ENCODE assay signal across 27 cellular contexts in the genomic region with DNA sequence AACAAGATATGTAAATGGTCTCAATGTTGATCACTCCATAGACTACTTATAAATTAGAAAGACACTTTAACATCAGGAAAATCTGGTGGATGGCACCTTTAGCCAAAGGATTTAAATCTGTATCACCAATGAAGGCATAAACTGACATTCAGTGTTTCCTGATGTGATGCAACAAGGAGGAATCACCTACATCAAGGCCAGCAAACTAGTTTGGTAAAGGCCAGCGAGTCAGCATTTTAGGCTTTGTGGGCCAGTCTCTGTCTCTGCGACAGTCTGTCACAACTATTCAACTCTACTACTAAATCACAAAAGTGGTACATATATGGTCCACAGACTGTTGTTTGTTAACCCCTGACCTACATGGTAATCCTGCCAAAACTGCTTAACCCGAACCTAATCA. TPM values are rescaled to one million over a fixed set of nuclear protein-coding genes. Genes with fewer than 3 reads are reported as not detected.
DNase-seq lines count a peak whose midpoint lies in the region; TF ChIP-seq lines count a peak whose summit lies in the region.
"Had no signal": no experiment of that assay in that cellular context is flagged by ENCODE, and none has a peak within 500 bp of the region (broad histone marks: within the 10 kb centered on the region; RNA-seq: fewer than 3 reads in every experiment).

No MANE protein-coding gene starts in this region.

- H3K27me3 ChIP-seq in GM23248 (replicated peaks; ENCODE audit: insufficient read depth), result no peaks in the 10 kb centered on the region
- no peaks in the 10 kb centered on the region for H3K27me3 ChIP-seq in liver (ENCODE audit: control insufficient read depth in 4 of 4, insufficient read depth in 4 of 4, low read length in 3 of 4)
- H3K27me3 ChIP-seq: ascending aorta, heart left ventricle, sigmoid colon had no signal

- no peaks in the 10 kb centered on the region for H4K20me1 ChIP-seq in GM23248 (ENCODE audit: insufficient read depth)

- DNase-seq in GM23248 (peak; percentile 30), NCI-H460 (ENCODE audit: extremely low read depth, low read depth) (peak; percentile 9), epithelial cell of prostate (ENCODE audit: low read depth, low spot score) (peak; percentile 5), GF-D8 (lab: John Stamatoyannopoulos, UW) (no peak), EL (no peak), NCI-H146 (lab: John Stamatoyannopoulos, UW) (no peak)
- no peak for DNase-seq in activated T-helper 1 cell treated with anti-CD3 and anti-CD28 coated beads, Interleukin-12 subunit alpha, Interleukin-12 subunit beta, Interleukin-2, Interleukin-4 antibody, amounts not matched to agents 30 ng/mL and 10 ng/mL and 1 ng/mL, durations not matched to agents 14 hours and 24 hours and 36 hours (ENCODE audit: low spot score)
- DNase-seq: activated CD4-positive, alpha-beta T cell treated with anti-CD3 and anti-CD28 coated beads for 36 hours; activated effector memory CD4-positive, alpha-beta T cell treated with anti-CD3 and anti-CD28 coated beads, Interleukin-2, amount 50 U/mL, for 16 hours; activated naive CD8-positive, alpha-beta T cell treated with anti-CD3 and anti-CD28 coated beads for 36 hours; central memory CD4-positive, alpha-beta T cell; foreskin fibroblast; heart left ventricle; kidney glomerular epithelial cell; NCI-H1417; NCI-H2081 treated with DMSO at 0.1 percent for 48 hours; NCI-H446; NCI-H82; sigmoid colon; stimulated activated CD4-positive, alpha-beta T cell treated with anti-CD3 and anti-CD28 coated beads, Interleukin-4, amount 100 ng/mL, for 4 hours; substantia nigra had no signal

- in situ Hi-C loops in GM23248 (cut with MboI), result no loop called here

- H3K4me3 Mint-ChIP-seq in activated T-helper 1 cell treated with anti-CD3 and anti-CD28 coated beads, Interleukin-12 subunit alpha, Interleukin-12 subunit beta, Interleukin-2, Interleukin-4 antibody, amounts not matched to agents 30 ng/mL and 10 ng/mL and 1 ng/mL, durations not matched to agents 14 hours and 24 hours and 36 hours, result no peak overlapping the region
- H3K4me3 Mint-ChIP-seq: activated CD4-positive, alpha-beta T cell treated with anti-CD3 and anti-CD28 coated beads for 36 hours; activated naive CD8-positive, alpha-beta T cell treated with anti-CD3 and anti-CD28 coated beads for 36 hours; dendritic cell treated with granulocyte-macrophage colony-stimulating factor and Interleukin-4, amounts not matched to agents 40 ng/mL and 50 ng/mL, for 4 days; neural crest cell; stimulated activated memory B cell treated with anti-CD40 and anti-IgM and Interleukin-4, amounts not matched to agents 10 μg/mL and 1 μg/mL and 100 μg/mL, for 72 hours; type B pancreatic cell had no signal

- TF ChIP-seq CTCF in liver (IDR thresholded peaks at IDR 0.05; ENCODE audit: low read depth, low read length, missing input control), result no peak

- WGBS in GM23248 (ENCODE audit: low coverage in 1 of 2, low lambda C conversion rate in 2 of 2, missing lambda C conversion rate in 2 of 2), 2 experiments, result 93 to 94% methylated on average over 3 of the region's 3 CpGs
- 59% methylated on average over 3 of the region's 3 CpGs for WGBS in liver

- H3K9me3 ChIP-seq in GM23248 (ENCODE audit: low read depth) (no peaks in the 10 kb centered on the region), liver (ENCODE audit: control insufficient read depth in 4 of 4, low read length in 3 of 4) (no peaks in the 10 kb centered on the region)
- H3K9me3 ChIP-seq: ascending aorta, heart left ventricle, sigmoid colon had no signal

- H3F3A ChIP-seq in GM23248 (ENCODE audit: insufficient read depth), result no peaks in the 10 kb centered on the region

- H3K27ac ChIP-seq in GM23248, result no peak overlapping the region
- no peak overlapping the region for H3K27ac ChIP-seq in epithelial cell of prostate
- no peak overlapping the region for H3K27ac ChIP-seq in liver (ENCODE audit: low read depth in 1 of 2, low read length in 2 of 2)
- H3K27ac ChIP-seq: ascending aorta, heart left ventricle, sigmoid colon had no signal

- H3K9me2 ChIP-seq in GM23248 (ENCODE audit: insufficient read depth), result no peaks in the 10 kb centered on the region

- H3K9me3 Mint-ChIP-seq in activated T-helper 1 cell treated with anti-CD3 and anti-CD28 coated beads, Interleukin-12 subunit alpha, Interleukin-12 subunit beta, Interleukin-2, Interleukin-4 antibody, amounts not matched to agents 30 ng/mL and 10 ng/mL and 1 ng/mL, durations not matched to agents 14 hours and 24 hours and 36 hours, result no peaks in the 10 kb centered on the region
- H3K9me3 Mint-ChIP-seq: activated naive CD8-positive, alpha-beta T cell treated with anti-CD3 and anti-CD28 coated beads for 36 hours; dendritic cell treated with granulocyte-macrophage colony-stimulating factor and Interleukin-4, amounts not matched to agents 40 ng/mL and 50 ng/mL, for 4 days; neural crest cell; stimulated activated memory B cell treated with anti-CD40 and anti-IgM and Interleukin-4, amounts not matched to agents 10 μg/mL and 1 μg/mL and 100 μg/mL, for 72 hours; type B pancreatic cell had no signal

- H3K36me3 ChIP-seq in GM23248 (ENCODE audit: low read depth) (no peaks in the 10 kb centered on the region), liver (ENCODE audit: control insufficient read depth in 4 of 4, insufficient read depth in 3 of 4, low read depth in 1 of 4, low read length in 3 of 4) (no peaks in the 10 kb centered on the region)

- no peak overlapping the region for H3K27ac Mint-ChIP-seq in activated T-helper 1 cell treated with anti-CD3 and anti-CD28 coated beads, Interleukin-12 subunit alpha, Interleukin-12 subunit beta, Interleukin-2, Interleukin-4 antibody, amounts not matched to agents 30 ng/mL and 10 ng/mL and 1 ng/mL, durations not matched to agents 14 hours and 24 hours and 36 hours
- H3K27ac Mint-ChIP-seq: activated CD4-positive, alpha-beta T cell treated with anti-CD3 and anti-CD28 coated beads for 36 hours; activated naive CD8-positive, alpha-beta T cell treated with anti-CD3 and anti-CD28 coated beads for 36 hours; dendritic cell treated with granulocyte-macrophage colony-stimulating factor and Interleukin-4, amounts not matched to agents 40 ng/mL and 50 ng/mL, for 4 days; stimulated activated memory B cell treated with anti-CD40 and anti-IgM and Interleukin-4, amounts not matched to agents 10 μg/mL and 1 μg/mL and 100 μg/mL, for 72 hours; type B pancreatic cell had no signal

- no peak overlapping the region for H3K9ac ChIP-seq in GM23248
- H3K9ac ChIP-seq in liver (ENCODE audit: low read depth in 1 of 2, low read length in 2 of 2), result no peak overlapping the region

- peaks cover 3% of the 10 kb centered on the region for H3K4me1 Mint-ChIP-seq in activated T-helper 1 cell treated with anti-CD3 and anti-CD28 coated beads, Interleukin-12 subunit alpha, Interleukin-12 subunit beta, Interleukin-2, Interleukin-4 antibody, amounts not matched to agents 30 ng/mL and 10 ng/mL and 1 ng/mL, durations not matched to agents 14 hours and 24 hours and 36 hours (ENCODE audit: low read depth)
- H3K4me1 Mint-ChIP-seq: neural crest cell had no signal

- H3K79me2 ChIP-seq in GM23248 (ENCODE audit: insufficient read depth), result no peaks in the 10 kb centered on the region

- TF ChIP-seq RAD21 in liver (IDR thresholded peaks at IDR 0.05), result peak in 1 of 2 donors; percentile 24

- H2AFZ ChIP-seq in GM23248, result no peak overlapping the region

- no peak overlapping the region for H3K4me2 ChIP-seq in GM23248 (ENCODE audit: unreplicated experiment)

- H3K36me3 Mint-ChIP-seq in activated T-helper 1 cell treated with anti-CD3 and anti-CD28 coated beads, Interleukin-12 subunit alpha, Interleukin-12 subunit beta, Interleukin-2, Interleukin-4 antibody, amounts not matched to agents 30 ng/mL and 10 ng/mL and 1 ng/mL, durations not matched to agents 14 hours and 24 hours and 36 hours (ENCODE audit: low read depth), result no peaks in the 10 kb centered on the region

- H3K4me3 ChIP-seq in GM23248, result no peak overlapping the region
- H3K4me3 ChIP-seq in liver (ENCODE audit: low read depth in 1 of 3, low read length in 3 of 3), result no peak overlapping the region
- H3K4me3 ChIP-seq: ascending aorta, heart left ventricle, sigmoid colon had no signal

- no peaks in the 10 kb centered on the region for H3K27me3 Mint-ChIP-seq in activated T-helper 1 cell treated with anti-CD3 and anti-CD28 coated beads, Interleukin-12 subunit alpha, Interleukin-12 subunit beta, Interleukin-2, Interleukin-4 antibody, amounts not matched to agents 30 ng/mL and 10 ng/mL and 1 ng/mL, durations not matched to agents 14 hours and 24 hours and 36 hours (ENCODE audit: insufficient read depth)
- H3K27me3 Mint-ChIP-seq: activated CD4-positive, alpha-beta T cell treated with anti-CD3 and anti-CD28 coated beads for 36 hours; activated naive CD8-positive, alpha-beta T cell treated with anti-CD3 and anti-CD28 coated beads for 36 hours; dendritic cell treated with granulocyte-macrophage colony-stimulating factor and Interleukin-4, amounts not matched to agents 40 ng/mL and 50 ng/mL, for 4 days; stimulated activated memory B cell treated with anti-CD40 and anti-IgM and Interleukin-4, amounts not matched to agents 10 μg/mL and 1 μg/mL and 100 μg/mL, for 72 hours; type B pancreatic cell had no signal

- intact Hi-C loops in activated T-helper 1 cell treated with anti-CD3 and anti-CD28 coated beads, Interleukin-12 subunit alpha, Interleukin-12 subunit beta, Interleukin-2, Interleukin-4 antibody, amounts not matched to agents 30 ng/mL and 10 ng/mL and 1 ng/mL, durations not matched to agents 14 hours and 24 hours and 36 hours (cut with micrococcal nuclease), result no loop called here

- H3K4me1 ChIP-seq in GM23248 (ENCODE audit: insufficient read depth), result no peaks in the 10 kb centered on the region
- H3K4me1 ChIP-seq in liver (ENCODE audit: control insufficient read depth in 4 of 4, insufficient read depth in 4 of 4, low read length in 3 of 4), result peaks cover 0 to 2% (median 0%) of the 10 kb centered on the region in 4 donors
- H3K4me1 ChIP-seq: ascending aorta, heart left ventricle, sigmoid colon had no signal

RNA-seq across cellular contexts. Expression of gene C2orf76, which starts 33.3 kb away (rescaled TPM):
- 3.0 and 6.1 TPM in 2 replicates for total RNA-seq in GM23248 (2014; rRNA removed; shearing (Covaris generic))
- polyA plus RNA-seq in GM23248 (2016; fragmentation: Nextera tagmentation; extraction: Ambion mirVana), result 23.4 and 26.2 TPM in 2 replicates
- 21.8 and 24.0 TPM in 2 replicates for total RNA-seq in NCI-H460 (2014; rRNA removed; shearing (Covaris generic))
- polyA plus RNA-seq in NCI-H460 (2014; cell fraction: nucleus; rRNA removed), result 3.1 and 12.1 TPM in 2 replicates
- 1 to 10 TPM; 2.7 to 5.2 TPM for total RNA-seq in liver
- 1 to 10 TPM; 3.9 to 6.3 TPM for polyA plus RNA-seq in liver
- 10.3 and 10.7 TPM in 2 replicates for total RNA-seq in activated T-helper 1 cell treated with anti-CD3 and anti-CD28 coated beads, Interleukin-12 subunit alpha, Interleukin-12 subunit beta, Interleukin-2, Interleukin-4 antibody, amounts not matched to agents 30 ng/mL and 10 ng/mL and 1 ng/mL, durations not matched to agents 14 hours and 24 hours and 36 hours
- total RNA-seq: ascending aorta had no signal

RNA-seq across cellular contexts. Expression of gene DBI, which starts 33.4 kb away (rescaled TPM):
- total RNA-seq in GM23248 (2014; rRNA removed; shearing (Covaris generic)), result 41.6 and 55.0 TPM in 2 replicates
- polyA plus RNA-seq in GM23248 (2016; fragmentation: Nextera tagmentation; extraction: Ambion mirVana), result 199 and 208 TPM in 2 replicates
- total RNA-seq in NCI-H460 (2014; rRNA removed; shearing (Covaris generic)), result 83.3 and 86.6 TPM in 2 replicates
- polyA plus RNA-seq in NCI-H460 (2014; cell fraction: nucleus; rRNA removed), result 123 and 172 TPM in 2 replicates
- 100 to 1,000 TPM; 134 to 187 TPM for total RNA-seq in liver
- polyA plus RNA-seq in liver, result 100 to 1,000 TPM; 524 to 900 TPM
- 142 and 146 TPM in 2 replicates for total RNA-seq in activated T-helper 1 cell treated with anti-CD3 and anti-CD28 coated beads, Interleukin-12 subunit alpha, Interleukin-12 subunit beta, Interleukin-2, Interleukin-4 antibody, amounts not matched to agents 30 ng/mL and 10 ng/mL and 1 ng/mL, durations not matched to agents 14 hours and 24 hours and 36 hours

Comparison
In these comparisons a context has a peak if more than half of its experiments do, and no peak if none do; other contexts are left out.
1. DNase-seq: peak in GM23248 (single experiment), NCI-H460 (single experiment) and epithelial cell of prostate (single experiment); none in GF-D8 (single experiment), EL (single experiment), NCI-H146 (single experiment) and activated T-helper 1 cell treated with anti-CD3 and anti-CD28 coated beads, Interleukin-12 subunit alpha, Interleukin-12 subunit beta, Interleukin-2, Interleukin-4 antibody, amounts not matched to agents 30 ng/mL and 10 ng/mL and 1 ng/mL, durations not matched to agents 14 hours and 24 hours and 36 hours (single experiment).